Comparison of ENCODE assay signal across 26 cellular contexts in the genomic region with DNA sequence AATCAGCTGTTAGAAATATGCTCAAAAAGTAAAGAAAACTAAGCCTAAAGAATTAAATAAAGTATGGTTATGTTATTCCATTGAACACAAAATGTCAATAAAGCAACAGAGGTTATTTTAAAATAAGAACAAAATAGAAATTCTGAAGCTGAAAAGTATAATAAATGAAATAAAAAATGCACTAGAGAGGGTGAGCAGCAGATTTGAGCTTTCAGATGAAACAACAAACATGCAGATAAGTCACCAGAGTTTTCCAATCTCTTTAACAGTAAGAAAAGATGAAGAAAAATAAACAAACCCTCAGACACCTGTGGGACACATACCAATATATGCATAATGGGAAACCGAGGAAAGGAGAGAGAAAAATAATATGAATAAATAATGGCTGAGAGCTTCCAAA.
DNase-seq lines count a peak whose midpoint lies in the region; ATAC-seq, FAIRE-seq and TF ChIP-seq lines count a peak whose summit lies in the region.
"Had no signal": no experiment of that assay in that cellular context is flagged by ENCODE, and none has a peak within 500 bp of the region (broad histone marks: within the 10 kb centered on the region; RNA-seq: fewer than 3 reads in every experiment).

No MANE protein-coding gene starts in this region.

- H3K9ac ChIP-seq in HepG2 (ENCODE audit: insufficient read depth, low read depth, low read length): no peak overlapping the region
- H3K9ac ChIP-seq: BLaER1 treated with 17β-estradiol and CSF1 and Interleukin-3, amounts not matched to agents 10 nM and 100 nM had no signal

- intact Hi-C loops in HepG2 (cut with micrococcal nuclease; ENCODE audit: unreplicated experiment): no loop called here
- intact Hi-C loops in right lobe of liver (cut with DNase I): no loop called here
- intact Hi-C loops in OCI-LY7 (cut with micrococcal nuclease; ENCODE audit: unreplicated experiment): no loop called here
- intact Hi-C loops in esophagus squamous epithelium (cut with DNase I): no loop called here

- no peaks in the 10 kb centered on the region for H3K36me3 ChIP-seq in HepG2 (replicated peaks in 1 of 2; ENCODE audit: control insufficient read depth in 1 of 2, insufficient read depth in 2 of 2, low read length in 2 of 2)
- no peaks in the 10 kb centered on the region for H3K36me3 ChIP-seq in right lobe of liver
- no peaks in the 10 kb centered on the region for H3K36me3 ChIP-seq in HEK293 (ENCODE audit: control insufficient read depth in 2 of 2, insufficient read depth in 1 of 2, low read length in 2 of 2)
- no peaks in the 10 kb centered on the region for H3K36me3 ChIP-seq in OCI-LY7 (ENCODE audit: insufficient read depth, low read length)
- H3K36me3 ChIP-seq in esophagus squamous epithelium: no peaks in the 10 kb centered on the region
- H3K36me3 ChIP-seq: BLaER1 treated with 17β-estradiol and CSF1 and Interleukin-3, amounts not matched to agents 10 nM and 100 nM had no signal

- POLR2A ChIA-PET in HepG2 (lab: Yijun Ruan, JAX) (no interaction called here), HEK293 (lab: Yijun Ruan, JAX) (no interaction called here), OCI-LY7 (lab: Charles Lee) (interaction anchor here (0.6 kb wide), 1 partner anchor 46 kb away, joined by 3 read pairs; no protein-coding TSS in a partner anchor)

- peaks cover 30% of the 10 kb centered on the region for H3K9me3 Mint-ChIP-seq in activated naive CD8-positive, alpha-beta T cell treated with anti-CD3 and anti-CD28 coated beads, Interleukin-2, amount 50 U/mL, for 24 hours

- DNase-seq in HepG2 (ENCODE audit: low spot score): no peak
- no peak for DNase-seq in right lobe of liver
- DNase-seq in OCI-LY7 (ENCODE audit: low spot score): peak; percentile 1
- DNase-seq in esophagus squamous epithelium (lab: John Stamatoyannopoulos, UW): no peak
- no peak for DNase-seq in activated naive CD8-positive, alpha-beta T cell treated with anti-CD3 and anti-CD28 coated beads, Interleukin-2, amount 50 U/mL, for 24 hours
- DNase-seq: AML-193; Caco-2; CD4-positive, alpha-beta T cell; CD8-positive, alpha-beta T cell; DMS 273 treated with DMSO at 0.1 percent for 48 hours; DMS153; DMS53; DMS79; DND-41; EL; GDM1 had no signal

- no peak overlapping the region for H3K4me2 ChIP-seq in HepG2 (ENCODE audit: low read depth, low read length)
- H3K4me2 ChIP-seq in OCI-LY7 (ENCODE audit: low read length): no peak overlapping the region
- H3K4me2 ChIP-seq: A549 had no signal

- in situ Hi-C loops in HepG2 (cut with HindIII; ENCODE audit: extremely low pct_ligation_motif_present, low pct_unique_long_range_greater_than_20kb): no loop called here

- TF ChIP-seq CTCF in HepG2 (CRISPR knock-in tag; IDR thresholded peaks at IDR 0.05) (no peak), right lobe of liver (IDR thresholded peaks at IDR 0.05) (no peak), HEK293 (tag by site-specific recombination; IDR thresholded peaks at IDR 0.05) (no peak), OCI-LY7 (conservative IDR thresholded peaks at IDR 0.05; ENCODE audit: low read length) (no peak), esophagus squamous epithelium (IDR thresholded peaks at IDR 0.05) (no peak)

- H3K79me2 ChIP-seq in HepG2 (ENCODE audit: insufficient read depth, low read length) (no peaks in the 10 kb centered on the region), OCI-LY7 (ENCODE audit: insufficient read depth, low read depth, low read length) (no peaks in the 10 kb centered on the region)

- TF ChIP-seq POLR2A in HepG2 (IDR thresholded peaks at IDR 0.05; ENCODE audit: insufficient read depth in 1 of 2, low read depth in 2 of 2, low read length in 2 of 2) (no peak), right lobe of liver (IDR thresholded peaks at IDR 0.05) (no peak), esophagus squamous epithelium (IDR thresholded peaks at IDR 0.05) (no peak)

- BruUV-seq in HepG2 (replicated peaks; lab: Mats Ljungman, UMichigan) (no TSS peak), OCI-LY7 (replicated peaks; lab: Mats Ljungman, UMichigan) (no TSS peak)

- H3K9me3 ChIP-seq in HepG2 (ENCODE audit: low read length) (peaks cover 23% of the 10 kb centered on the region; the same call in 1 of the 2 replicates), right lobe of liver (no peaks in the 10 kb centered on the region), HEK293 (ENCODE audit: control insufficient read depth, insufficient read depth, low read depth, low read length) (no peaks in the 10 kb centered on the region), OCI-LY7 (ENCODE audit: low read length) (0 out of 2 replicates have a peak, but pooled peaks cover 8% of the 10 kb centered on the region), esophagus squamous epithelium (peaks cover 0 to 27% (median 6%) of the 10 kb centered on the region in 3 donors)

- H3K36me3 Mint-ChIP-seq in activated naive CD8-positive, alpha-beta T cell treated with anti-CD3 and anti-CD28 coated beads, Interleukin-2, amount 50 U/mL, for 24 hours (ENCODE audit: low read depth): peaks cover 1% of the 10 kb centered on the region

- CTCF ChIA-PET in HepG2 (lab: Yijun Ruan, JAX; ENCODE audit: low intra/inter-chr PET ratio, low total read pairs) (no interaction called here), HEK293 (lab: Yijun Ruan, JAX) (interaction anchor here (0.6 to 1.5 kb wide), 2 partner anchors 29 to 76 kb away, joined by 3 to 5 read pairs; a partner anchor contains a TSS), OCI-LY7 (lab: Charles Lee; ENCODE audit: unreplicated experiment) (no interaction called here)

- H3K4me1 ChIP-seq in HepG2 (ENCODE audit: insufficient read depth, low read length) (no peaks in the 10 kb centered on the region), right lobe of liver (no peaks in the 10 kb centered on the region), HEK293 (ENCODE audit: control insufficient read depth, insufficient read depth, low read length) (no peaks in the 10 kb centered on the region), OCI-LY7 (ENCODE audit: insufficient read depth, low read length, poor library complexity, severe bottlenecking) (no peaks in the 10 kb centered on the region), esophagus squamous epithelium (no peaks in the 10 kb centered on the region)
- H3K4me1 ChIP-seq: A549, Caco-2 had no signal

- no peak overlapping the region for H2AFZ ChIP-seq in HepG2 (ENCODE audit: low read length)
- H2AFZ ChIP-seq in OCI-LY7 (ENCODE audit: low read length): no peak overlapping the region

- no peak for TF ChIP-seq RAD21 in HepG2 (CRISPR knock-in tag; IDR thresholded peaks at IDR 0.05)

- no peaks in the 10 kb centered on the region; the same call in 1 of the 2 replicates for H3K9me2 ChIP-seq in OCI-LY7 (ENCODE audit: insufficient read depth, low read length)

- FAIRE-seq in HepG2 (lab: Jason Lieb, UNC): no peak
- FAIRE-seq: A549, GM12878, GM12892, GM19239 had no signal

- no peak for TF ChIP-seq EP300 in HepG2 (IDR thresholded peaks at IDR 0.05; ENCODE audit: low read depth in 2 of 2, low read length in 2 of 2)
- TF ChIP-seq EP300 in HepG2 (CRISPR knock-in tag; IDR thresholded peaks at IDR 0.05; ENCODE audit: borderline replicate concordance): no peak

- peaks cover 3% of the 10 kb centered on the region for H3K27me3 Mint-ChIP-seq in activated naive CD8-positive, alpha-beta T cell treated with anti-CD3 and anti-CD28 coated beads, Interleukin-2, amount 50 U/mL, for 24 hours

- H4K20me1 ChIP-seq in HepG2 (ENCODE audit: insufficient read depth, low read length) (no peaks in the 10 kb centered on the region), OCI-LY7 (ENCODE audit: insufficient read depth, low read length) (no peaks in the 10 kb centered on the region)
- H4K20me1 ChIP-seq: BLaER1 treated with 17β-estradiol and CSF1 and Interleukin-3, amounts not matched to agents 10 nM and 100 nM had no signal

- H3K27me3 ChIP-seq in HepG2 (ENCODE audit: control insufficient read depth in 1 of 2, insufficient read depth in 2 of 2, low read length in 2 of 2) (no peaks in the 10 kb centered on the region), right lobe of liver (no peaks in the 10 kb centered on the region), esophagus squamous epithelium (no peaks in the 10 kb centered on the region)

- no peak overlapping the region for H3K27ac ChIP-seq in HepG2 (ENCODE audit: extremely low read length, insufficient read depth, low read length)
- H3K27ac ChIP-seq in right lobe of liver: no peak overlapping the region
- no peak overlapping the region for H3K27ac ChIP-seq in HEK293 (ENCODE audit: extremely low read depth, low read depth, low read length)
- H3K27ac ChIP-seq in OCI-LY7 (ENCODE audit: low read depth, low read length, poor library complexity, severe bottlenecking): no peak overlapping the region
- H3K27ac ChIP-seq in esophagus squamous epithelium: no peak overlapping the region
- H3K27ac ChIP-seq: 22Rv1; A549; BLaER1 treated with 17β-estradiol and CSF1 and Interleukin-3, amounts not matched to agents 10 nM and 100 nM; C4-2B had no signal

- no peak overlapping the region for H3K27ac Mint-ChIP-seq in activated naive CD8-positive, alpha-beta T cell treated with anti-CD3 and anti-CD28 coated beads, Interleukin-2, amount 50 U/mL, for 24 hours
- H3K27ac Mint-ChIP-seq: B cell; CD4-positive, alpha-beta T cell; CD8-positive, alpha-beta T cell had no signal

- H3K4me3 ChIP-seq in HepG2 (replicated peaks in 1 of 3; ENCODE audit: insufficient read depth in 1 of 3, low read depth in 2 of 3, low read length in 3 of 3): no peak overlapping the region
- H3K4me3 ChIP-seq in right lobe of liver: no peak overlapping the region
- no peak overlapping the region for H3K4me3 ChIP-seq in HEK293 (ENCODE audit: low read depth, low read length)
- H3K4me3 ChIP-seq in OCI-LY7 (ENCODE audit: low read depth, low read length, poor library complexity, severe bottlenecking): no peak overlapping the region
- no peak overlapping the region for H3K4me3 ChIP-seq in esophagus squamous epithelium
- H3K4me3 ChIP-seq: A549; BLaER1 treated with 17β-estradiol and CSF1 and Interleukin-3, amounts not matched to agents 10 nM and 100 nM; GM12878 had no signal

- no peak for ATAC-seq in HepG2
- ATAC-seq in right lobe of liver: no peak
- ATAC-seq in HG02588 (IDR thresholded peaks at IDR 0.05; ENCODE audit: unreplicated experiment): no peak
- ATAC-seq in activated naive CD8-positive, alpha-beta T cell treated with anti-CD3 and anti-CD28 coated beads, Interleukin-2, amount 50 U/mL, for 24 hours: no peak
- ATAC-seq: A549; CD8-positive, alpha-beta T cell; GM12878 had no signal

- H3K4me3 Mint-ChIP-seq in activated naive CD8-positive, alpha-beta T cell treated with anti-CD3 and anti-CD28 coated beads, Interleukin-2, amount 50 U/mL, for 24 hours: no peak overlapping the region
- H3K4me3 Mint-ChIP-seq: B cell; CD4-positive, alpha-beta T cell; CD8-positive, alpha-beta T cell had no signal

- H3K4me1 Mint-ChIP-seq in activated naive CD8-positive, alpha-beta T cell treated with anti-CD3 and anti-CD28 coated beads, Interleukin-2, amount 50 U/mL, for 24 hours: no peaks in the 10 kb centered on the region
- H3K4me1 Mint-ChIP-seq: B cell had no signal

- WGBS in HepG2 (ENCODE audit: low lambda C conversion rate): 0% methylated on average over 1 of the region's 1 CpG
- 20% methylated on average over 1 of the region's 1 CpG for WGBS in right lobe of liver (ENCODE audit: insufficient coverage, low coverage, low lambda C conversion rate, missing lambda C conversion rate)
- WGBS in esophagus squamous epithelium, 2 donors: 0 to 31% methylated on average over 1 of the region's 1 CpG

TF ChIP-seq in HepG2, 621 proteins besides CTCF, POLR2A, EP300 and RAD21 (continues in another document):
- TF ChIP-seq ZNF160 (CRISPR knock-in tag; IDR thresholded peaks at IDR 0.05): peak; percentile 99
